ENCODE assay signal across 1 cellular context in the genomic region with DNA sequence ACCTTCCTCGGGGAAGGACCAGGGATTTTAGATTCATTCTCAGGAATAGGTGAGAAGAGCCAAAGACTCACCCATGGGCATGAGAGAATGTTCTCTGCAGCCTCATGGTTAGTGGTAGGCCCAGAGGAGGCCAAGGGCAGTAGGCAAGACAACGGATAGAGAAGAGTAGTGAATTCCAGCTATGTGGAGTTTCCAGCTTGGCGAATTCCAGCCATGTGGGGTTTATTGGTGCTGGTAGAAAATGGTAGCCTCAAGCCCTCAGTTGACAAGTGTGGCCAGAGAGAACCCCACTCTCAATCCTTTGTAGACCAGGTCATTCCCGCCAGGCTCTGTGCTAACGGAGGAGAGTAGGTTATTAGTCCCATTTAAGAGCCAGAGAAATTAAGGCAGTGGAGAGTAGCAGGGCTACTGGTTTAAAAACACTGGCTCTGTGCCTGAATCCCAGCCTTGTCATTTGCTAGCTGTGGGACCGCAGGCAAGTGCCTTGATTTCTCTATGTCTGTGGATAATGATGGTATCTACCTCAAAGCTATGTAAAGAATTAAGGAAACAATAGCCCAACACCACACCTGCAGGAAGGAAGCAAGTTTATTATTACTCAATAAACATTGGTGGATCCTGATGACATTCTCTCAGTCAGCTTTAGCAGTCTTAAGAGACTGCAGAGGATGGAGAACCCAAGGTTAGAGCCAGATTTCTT.
TF ChIP-seq lines count a peak whose summit lies in the region.

No MANE protein-coding gene starts in this region.

TF ChIP-seq in H1, 55 proteins besides CTCF, POLR2A, EP300 and RAD21:
- TF ChIP-seq GTF2F1 (IDR thresholded peaks at IDR 0.05; ENCODE audit: borderline replicate concordance, low read depth, low read length) (no peak), FOSL1 (IDR thresholded peaks at IDR 0.05; ENCODE audit: insufficient read depth, low read depth, low read length) (no peak)
